In the genomic region with DNA sequence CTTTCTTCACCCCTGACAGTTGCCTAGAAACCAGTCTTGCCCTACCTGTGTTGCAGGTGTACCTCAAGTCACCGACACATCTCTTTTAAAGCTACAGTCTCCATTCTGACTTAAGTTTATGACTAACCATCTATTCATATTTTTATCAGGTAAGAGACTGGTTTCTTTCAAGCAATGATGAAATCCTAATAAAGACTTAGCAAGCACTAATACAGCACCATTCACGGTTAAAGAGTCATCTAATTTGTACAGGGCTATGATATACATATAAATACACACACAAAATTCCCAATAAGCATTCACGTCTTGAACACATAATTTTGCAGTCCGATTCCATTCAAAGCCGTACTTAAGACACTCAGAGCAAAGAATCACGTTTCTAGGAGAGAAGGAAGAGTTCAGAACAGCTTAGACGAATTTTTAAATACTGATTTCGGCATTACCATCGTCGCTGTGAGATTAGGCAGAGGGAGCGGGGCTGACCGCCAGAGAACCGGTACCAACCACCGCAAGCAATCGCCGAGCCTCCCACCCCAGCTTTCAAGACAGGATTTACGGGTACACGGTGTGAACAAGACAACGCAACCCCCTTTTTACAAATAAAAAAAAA, we compare ENCODE assay signal across 8 cellular contexts. TPM values are rescaled to one million over a fixed set of nuclear protein-coding genes. Genes with fewer than 3 reads are reported as not detected.
DNase-seq lines count a peak whose midpoint lies in the region; ATAC-seq and TF ChIP-seq lines count a peak whose summit lies in the region.

No MANE protein-coding gene starts in this region.

- H3K4me3 ChIP-seq in WI38 (ENCODE audit: low read depth, low read length) (peak overlapping the region; percentile 91), skeletal muscle cell (ENCODE audit: low read depth, low read length) (peak overlapping the region; percentile 86)

- H3K27me3 Mint-ChIP-seq in glutamatergic neuron (ENCODE audit: unreplicated experiment): peaks cover 8% of the 10 kb centered on the region

- no peak for ATAC-seq in HG03280 (IDR thresholded peaks at IDR 0.05; ENCODE audit: unreplicated experiment)
- no peak for ATAC-seq in activated naive CD4-positive, alpha-beta T cell treated with anti-CD3 and anti-CD28 coated beads, Interleukin-2, amount 50 U/mL, for 72 hours

- TF ChIP-seq CTCF in WI38 (IDR thresholded peaks at IDR 0.05; ENCODE audit: low read depth, low read length) (no peak), glutamatergic neuron (IDR thresholded peaks at IDR 0.05; ENCODE audit: partially characterized antibody, unreplicated experiment) (no peak)

- H3K4me1 Mint-ChIP-seq in glutamatergic neuron (ENCODE audit: low read depth, unreplicated experiment): peaks cover 11% of the 10 kb centered on the region

- no peaks in the 10 kb centered on the region for H3K36me3 Mint-ChIP-seq in glutamatergic neuron (ENCODE audit: unreplicated experiment)
- peaks cover 0 to 6% of the 10 kb centered on the region in 2 donors for H3K36me3 Mint-ChIP-seq in activated naive CD4-positive, alpha-beta T cell treated with anti-CD3 and anti-CD28 coated beads, Interleukin-2, amount 50 U/mL, for 72 hours

- H3K9me3 Mint-ChIP-seq in glutamatergic neuron (ENCODE audit: unreplicated experiment): peaks cover 6% of the 10 kb centered on the region
- no peaks in the 10 kb centered on the region for H3K9me3 Mint-ChIP-seq in activated naive CD4-positive, alpha-beta T cell treated with anti-CD3 and anti-CD28 coated beads, Interleukin-2, amount 50 U/mL, for 72 hours

- H3K27ac Mint-ChIP-seq in glutamatergic neuron (ENCODE audit: unreplicated experiment): peak overlapping the region; percentile 83
- H3K27ac Mint-ChIP-seq in activated naive CD4-positive, alpha-beta T cell treated with anti-CD3 and anti-CD28 coated beads, Interleukin-2, amount 50 U/mL, for 72 hours: peak overlapping the region in 1 of 2 donors; percentile 85

- DNase-seq in NCI-H2227 treated with DMSO at 0.1 percent for 48 hours (lab: John Stamatoyannopoulos, UW) (peak; percentile 33), NCI-H2227 (lab: John Stamatoyannopoulos, UW; ENCODE audit: unreplicated experiment) (no peak), glutamatergic neuron (no peak), skeletal muscle cell (ENCODE audit: low read depth) (no peak), A172 (ENCODE audit: low spot score) (no peak)
- DNase-seq in activated naive CD4-positive, alpha-beta T cell treated with anti-CD3 and anti-CD28 coated beads, Interleukin-2, amount 50 U/mL, for 72 hours (ENCODE audit: low spot score in 2 of 2): no peak

- peak overlapping the region; percentile 94 for H3K4me3 Mint-ChIP-seq in glutamatergic neuron (ENCODE audit: unreplicated experiment)

RNA-seq across cellular contexts. Expression of gene ERRFI1, which starts 0.9 kb away (rescaled TPM):
- total RNA-seq in glutamatergic neuron (ENCODE audit: unreplicated experiment): 11.8 TPM
- total RNA-seq in A172 (2014; rRNA removed; shearing (Covaris generic)): 92.1 and 100 TPM in 2 replicates
- total RNA-seq in activated naive CD4-positive, alpha-beta T cell treated with anti-CD3 and anti-CD28 coated beads, Interleukin-2, amount 50 U/mL, for 72 hours: 1 to 10 TPM; 1.9 to 2.3 TPM
